Comparison of ENCODE assay signal across 8 cellular contexts in the genomic region with DNA sequence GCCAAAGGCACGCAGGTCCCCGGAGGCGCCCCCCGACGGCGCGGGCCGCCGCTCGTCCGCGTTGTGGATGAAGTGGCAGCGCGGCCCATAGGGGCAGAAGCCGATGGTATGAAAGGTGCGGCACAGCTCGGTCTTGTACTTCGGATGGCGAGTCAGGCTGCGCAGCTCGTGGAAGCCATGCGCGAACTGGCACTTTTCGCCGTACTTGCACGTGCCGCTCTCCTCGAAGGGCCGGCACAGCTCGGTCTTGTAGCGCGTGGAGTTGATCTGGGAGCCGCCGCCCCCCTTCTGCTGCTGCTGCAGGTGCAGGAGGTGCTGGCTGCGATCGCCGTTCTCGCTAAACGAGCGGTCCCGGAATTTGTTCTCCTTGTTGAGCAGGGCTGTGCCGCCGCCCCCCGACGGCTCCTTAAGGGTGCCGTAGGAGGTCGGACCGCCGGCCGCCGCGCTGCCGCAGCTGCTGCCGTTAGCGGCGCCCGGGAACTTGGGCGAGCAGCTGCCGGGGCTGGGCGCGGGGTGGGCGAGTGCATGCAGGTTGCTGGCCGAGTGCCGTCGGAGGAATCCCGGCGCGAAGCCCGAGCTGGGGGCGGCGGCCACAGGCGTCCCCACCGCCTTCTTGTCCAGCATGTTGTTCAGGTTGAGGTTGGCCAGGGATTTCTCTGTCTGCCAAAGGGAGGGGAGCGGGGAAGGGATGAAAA. TPM values are rescaled to one million over a fixed set of nuclear protein-coding genes. Genes with fewer than 3 reads are reported as not detected.
DNase-seq lines count a peak whose midpoint lies in the region; ATAC-seq, FAIRE-seq and TF ChIP-seq lines count a peak whose summit lies in the region.

No MANE protein-coding gene starts in this region.

- H3K9ac ChIP-seq in fibroblast of lung (ENCODE audit: insufficient read depth, low read length) (peak overlapping the region; percentile 94), neural progenitor cell (peak overlapping the region; percentile 29)

- H3K36me3 Mint-ChIP-seq in neural progenitor cell = peaks cover 8% of the 10 kb centered on the region

- H3K27ac Mint-ChIP-seq in neural progenitor cell = peak overlapping the region; percentile 37

- H3K27me3 Mint-ChIP-seq in neural progenitor cell (ENCODE audit: insufficient read depth, low read depth) = peaks cover 3% of the 10 kb centered on the region

- H3K4me1 Mint-ChIP-seq in neural progenitor cell = peaks cover 51% of the 10 kb centered on the region

- 1% methylated on average over 15 of the region's 74 CpGs for WGBS in suprapubic skin

- TF ChIP-seq EP300 in suprapubic skin (IDR thresholded peaks at IDR 0.05) = no peak

- peak overlapping the region; percentile 92 for H3K4me3 Mint-ChIP-seq in neural progenitor cell

- H4K20me1 ChIP-seq in fibroblast of lung (ENCODE audit: control insufficient read depth, extremely low read depth, insufficient read depth, low read length) (peaks cover 2% of the 10 kb centered on the region), neural progenitor cell (ENCODE audit: low read depth) (peaks cover 49% of the 10 kb centered on the region)

- H3K9me3 Mint-ChIP-seq in neural progenitor cell = no peaks in the 10 kb centered on the region

- H3K9me3 ChIP-seq in fibroblast of lung (ENCODE audit: control insufficient read depth, insufficient read depth, low read depth, low read length) = no peaks in the 10 kb centered on the region
- H3K9me3 ChIP-seq in neural progenitor cell (ENCODE audit: low read depth) = no peaks in the 10 kb centered on the region
- H3K9me3 ChIP-seq in suprapubic skin = no peaks in the 10 kb centered on the region

- H2AFZ ChIP-seq in fibroblast of lung (ENCODE audit: low read length) = no peak overlapping the region
- no peak overlapping the region for H2AFZ ChIP-seq in neural progenitor cell (replicated peaks)

- H3K4me2 ChIP-seq in fibroblast of lung (ENCODE audit: extremely low read depth, insufficient read depth, low read length) (no peak overlapping the region), neural progenitor cell (peak overlapping the region; percentile 87)

- H3K79me2 ChIP-seq in fibroblast of lung (ENCODE audit: control insufficient read depth, insufficient read depth, low read length) (peaks cover 42% of the 10 kb centered on the region), neural progenitor cell (ENCODE audit: low read depth) (peaks cover 67% of the 10 kb centered on the region)

- DNase-seq in GM12891 (ENCODE audit: insufficient read length, low spot score) = no peak
- DNase-seq in NCI-H2227 (lab: John Stamatoyannopoulos, UW; ENCODE audit: unreplicated experiment) = peak; percentile 67
- DNase-seq in activated T-cell treated with anti-CD3 and anti-CD28 coated beads, Interleukin-2, amount 50 U/mL, for 48 hours = peak; percentile 78 to 81
- peak; percentile 69 to 87 for DNase-seq in fibroblast of lung (ENCODE audit: low read depth in 2 of 2)
- peak; percentile 74 for DNase-seq in neural progenitor cell (ENCODE audit: low spot score)
- peak; percentile 78 to 88 for DNase-seq in suprapubic skin (ENCODE audit: low spot score in 2 of 2)

- FAIRE-seq in GM12891 (lab: Jason Lieb, UNC) = peak; percentile 52

- TF ChIP-seq CTCF in fibroblast of lung (conservative IDR thresholded peaks at IDR 0.05 in 1 of 2, IDR thresholded peaks at IDR 0.05 in 1 of 2; ENCODE audit: low read depth in 1 of 2, low read length in 2 of 2) (no peak), neural progenitor cell (IDR thresholded peaks at IDR 0.05) (no peak), suprapubic skin (IDR thresholded peaks at IDR 0.05) (no peak)

- H3K27ac ChIP-seq in fibroblast of lung (ENCODE audit: insufficient read depth, low read length) = peak overlapping the region; percentile 84
- peak overlapping the region; percentile 86 for H3K27ac ChIP-seq in neural progenitor cell
- peak overlapping the region; percentile 97 for H3K27ac ChIP-seq in suprapubic skin

- peaks cover 21% of the 10 kb centered on the region for H3K4me1 ChIP-seq in fibroblast of lung (ENCODE audit: control insufficient read depth, extremely low read depth, insufficient read depth, low read length)
- H3K4me1 ChIP-seq in neural progenitor cell = peaks cover 50% of the 10 kb centered on the region
- H3K4me1 ChIP-seq in suprapubic skin = peaks cover 49% of the 10 kb centered on the region

- no peak; the same call in 1 of the 2 replicates for TF ChIP-seq POLR2A in GM12891 (IDR thresholded peaks at IDR 0.05; ENCODE audit: low read depth, low read length)
- TF ChIP-seq POLR2A in suprapubic skin (IDR thresholded peaks at IDR 0.05) = no peak

- ATAC-seq in HG03432 (IDR thresholded peaks at IDR 0.05; ENCODE audit: unreplicated experiment) = no peak
- ATAC-seq in HG03520 (IDR thresholded peaks at IDR 0.05; ENCODE audit: unreplicated experiment) = no peak

- H3K27me3 ChIP-seq in fibroblast of lung (ENCODE audit: control insufficient read depth, insufficient read depth, low read length) (no peaks in the 10 kb centered on the region), neural progenitor cell (no peaks in the 10 kb centered on the region), suprapubic skin (no peaks in the 10 kb centered on the region)

- H3K4me3 ChIP-seq in fibroblast of lung (replicated peaks in 1 of 4; ENCODE audit: control extremely low read depth in 1 of 4, insufficient read depth in 1 of 4, low read depth in 3 of 4, low read length in 4 of 4) (peak overlapping the region; percentile 78 to 83 (median 79)), neural progenitor cell (peak overlapping the region; percentile 83), suprapubic skin (peak overlapping the region; percentile 90)

- peaks cover 87% of the 10 kb centered on the region for H3F3A ChIP-seq in neural progenitor cell (ENCODE audit: low read depth)

- H3K36me3 ChIP-seq in fibroblast of lung (ENCODE audit: control insufficient read depth, insufficient read depth, low read length) (peaks cover 8% of the 10 kb centered on the region), neural progenitor cell (no peaks in the 10 kb centered on the region), suprapubic skin (peaks cover 32% of the 10 kb centered on the region)

TF ChIP-seq in GM12891, 5 proteins besides CTCF, POLR2A, EP300 and RAD21:
- TF ChIP-seq TAF1 (IDR thresholded peaks at IDR 0.05; ENCODE audit: low read depth, low read length) (no peak), PAX5 (IDR thresholded peaks at IDR 0.05; ENCODE audit: insufficient read depth, low read length, severe bottlenecking) (no peak), SPI1 (IDR thresholded peaks at IDR 0.05; ENCODE audit: low read depth, low read length) (0 out of 2 replicates have a peak, but pooled peaks have one; percentile 40), POLR2AphosphoS5 (IDR thresholded peaks at IDR 0.05; ENCODE audit: low read depth, low read length) (peak; percentile 49), POU2F2 (IDR thresholded peaks at IDR 0.05; ENCODE audit: low read depth, low read length) (no peak)

RNA-seq across cellular contexts. Expression of a gene that starts 1.2 kb away (rescaled TPM):
- 16.6 TPM for polyA plus RNA-seq in GM12891 (2012; ENCODE audit: low read depth, missing spikeins)
- total RNA-seq in fibroblast of lung (11.6 and 16.7 TPM in 2 replicates), neural progenitor cell (ENCODE audit: low replicate concordance) (13.8 and 15.1 TPM in 2 replicates), suprapubic skin (100 to 1,000 TPM; 198 to 238 (median 223) TPM)
- 26.7 and 29.6 TPM in 2 replicates for polyA plus RNA-seq in fibroblast of lung
- polyA plus RNA-seq in fibroblast of lung (2012) = 84.1 and 85.5 TPM in 2 replicates
- polyA minus RNA-seq in fibroblast of lung (ENCODE audit: low replicate concordance) = 6.7 and 10.0 TPM in 2 replicates

Comparison
In these comparisons a context has a peak if more than half of its experiments do, and no peak if none do; other contexts are left out.
1. RNA of a gene that starts 1.2 kb away (total RNA-seq): 198 to 238 TPM in suprapubic skin; 11.6 to 16.7 TPM in fibroblast of lung and 13.8 to 15.1 TPM in neural progenitor cell; every median in the first group is over 10 times any median in the second.
2. Peak in every context shown above with its lines, with median percentiles within 50 percentile points of each other: H3K27ac ChIP-seq and H3K4me3 ChIP-seq.